28 cellular contexts compared by ENCODE assay signal in the genomic region with DNA sequence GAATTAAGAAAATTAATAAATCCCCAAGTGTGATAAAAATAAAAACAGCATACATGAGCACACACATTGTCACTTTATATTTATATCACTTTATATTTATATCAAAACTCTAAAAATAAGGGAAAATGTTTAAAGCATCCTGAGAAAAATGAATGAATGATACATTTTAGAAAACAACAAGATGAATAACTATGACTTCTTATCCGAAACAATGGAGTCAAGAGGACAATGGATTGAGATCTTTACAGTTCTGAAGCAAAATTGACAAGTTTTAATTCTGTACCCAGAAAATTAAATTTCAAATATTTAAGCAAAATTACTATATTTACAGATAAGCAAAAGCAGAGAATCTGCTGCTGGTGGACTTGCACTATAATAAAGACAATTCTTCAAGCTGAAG.
"Had no signal": no experiment of that assay in that cellular context is flagged by ENCODE, and none has a peak within 500 bp of the region (broad histone marks: within the 10 kb centered on the region; RNA-seq: fewer than 3 reads in every experiment).

No MANE protein-coding gene starts in this region.

- H3K9me3 ChIP-seq: prostate gland had no signal

- H3K9ac ChIP-seq: neural progenitor cell had no signal

- FAIRE-seq: endometrium, islet of Langerhans, urothelium cell line had no signal

- H3K4me3 ChIP-seq: esophagus squamous epithelium, heart right ventricle, left lung, neural progenitor cell, prostate gland, right atrium auricular region, smooth muscle cell, suprapubic skin had no signal

- ATAC-seq: effector memory CD8-positive, alpha-beta T cell; heart right ventricle; left cardiac atrium; left lung; naive thymus-derived CD4-positive, alpha-beta T cell; sciatic nerve; stimulated activated naive CD8-positive, alpha-beta T cell treated with anti-CD3 and anti-CD28 coated beads, Interleukin-15, amount 100 ng/mL, for 72 hours had no signal

- H3K4me2 ChIP-seq: neural progenitor cell, smooth muscle cell had no signal

- H3K27ac ChIP-seq: esophagus squamous epithelium, heart right ventricle, left lung, neural progenitor cell, prostate gland, right atrium auricular region, suprapubic skin had no signal

- H3K36me3 ChIP-seq: esophagus squamous epithelium, heart right ventricle, left lung, neural progenitor cell, prostate gland, right atrium auricular region, suprapubic skin had no signal

- H3K4me1 ChIP-seq: esophagus squamous epithelium, heart right ventricle, left lung, neural progenitor cell, prostate gland, right atrium auricular region, suprapubic skin had no signal

- DNase-seq: cortex of kidney; effector memory CD8-positive, alpha-beta T cell; erythroblast; esophagus squamous epithelium; foreskin melanocyte; glutamatergic neuron; heart right ventricle; hippocampal formation; left cardiac atrium; left lung; mesendoderm; midbrain; naive thymus-derived CD4-positive, alpha-beta T cell; stimulated activated CD4-positive, alpha-beta T cell treated with anti-CD3 and anti-CD28 coated beads, Interleukin-12 subunit alpha, Interleukin-12 subunit beta, amount 100 ng/mL, for 4 hours; stimulated activated CD4-positive, alpha-beta T cell treated with anti-CD3 and anti-CD28 coated beads, Interleukin-1b, Interleukin-23, amount 100 ng/mL, for 48 hours; stimulated activated CD4-positive, alpha-beta T cell treated with anti-CD3 and anti-CD28 coated beads, Interleukin-4, amount 100 ng/mL, for 1 hour; stimulated activated CD8-positive, alpha-beta memory T cell treated with anti-CD3 and anti-CD28 coated beads, Interleukin-4, amount 100 ng/mL, for 48 hours; stimulated activated naive CD4-positive, alpha-beta T cell; stimulated activated naive CD8-positive, alpha-beta T cell treated with anti-CD3 and anti-CD28 coated beads, Interleukin-15, amount 100 ng/mL, for 72 hours had no signal

- H2AFZ ChIP-seq: neural progenitor cell had no signal

- H3K27me3 ChIP-seq: esophagus squamous epithelium, heart right ventricle, left lung, neural progenitor cell, right atrium auricular region, suprapubic skin had no signal
